Comparison of ENCODE assay signal across 15 cellular contexts in the genomic region with DNA sequence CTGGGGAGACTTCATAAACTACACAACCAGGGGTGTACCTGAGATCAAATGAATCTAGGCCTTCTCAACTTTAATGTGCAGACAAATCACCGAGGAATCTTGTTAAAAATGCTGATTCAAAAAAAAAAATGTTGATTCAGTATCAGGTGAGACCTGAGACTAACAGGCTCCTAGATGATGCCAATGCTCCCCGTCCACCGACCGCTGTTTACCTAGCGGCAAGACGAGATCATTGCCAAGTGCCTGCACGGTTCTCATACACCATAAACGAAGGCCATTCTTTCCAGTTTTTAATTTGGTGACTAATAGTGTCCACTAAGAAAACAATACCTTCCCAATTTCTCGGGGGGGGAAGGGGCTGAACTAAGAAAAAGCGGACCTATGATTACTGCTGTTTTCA. TPM values are rescaled to one million over a fixed set of nuclear protein-coding genes. Genes with fewer than 3 reads are reported as not detected.
A peak's percentile ranks its signal among the peaks of the same experiment; 100 is the strongest.
DNase-seq lines count a peak whose midpoint lies in the region; ATAC-seq, FAIRE-seq and TF ChIP-seq lines count a peak whose summit lies in the region.
"Had no signal": no experiment of that assay in that cellular context is flagged by ENCODE, and none has a peak within 500 bp of the region (broad histone marks: within the 10 kb centered on the region; RNA-seq: fewer than 3 reads in every experiment).

No MANE protein-coding gene starts in this region.

- no peak for DNase-seq in activated naive CD4-positive, alpha-beta T cell treated with anti-CD3 and anti-CD28 coated beads, Interleukin-2, amount 50 U/mL, for 16 hours
- DNase-seq in NCI-H526 (lab: John Stamatoyannopoulos, UW) (peak; percentile 42 to 64), endothelial cell (ENCODE audit: low spot score) (no peak), NCI-H748 treated with DMSO at 0.1 percent for 48 hours (lab: John Stamatoyannopoulos, UW) (no peak), sciatic nerve (ENCODE audit: low spot score) (no peak), HTR-8/SVneo (ENCODE audit: insufficient read length, low spot score) (no peak)
- DNase-seq: activated CD4-positive, alpha-beta T cell treated with anti-CD3 and anti-CD28 coated beads, Interleukin-2, amount 10 ng/mL, durations not matched to agents 24 days and 14 days; effector CD4-positive, alpha-beta T cell; NCI-H187 treated with DMSO at 0.1 percent for 48 hours; stimulated activated naive CD4-positive, alpha-beta T cell had no signal

- FAIRE-seq in HTR-8/SVneo (lab: Jason Lieb, UNC): no peak
- FAIRE-seq: GM12891 had no signal

- no peak for TF ChIP-seq CTCF in endothelial cell (IDR thresholded peaks at IDR 0.05; ENCODE audit: unreplicated experiment)

- H3K4me1 Mint-ChIP-seq in activated naive CD4-positive, alpha-beta T cell treated with anti-CD3 and anti-CD28 coated beads, Interleukin-2, amount 50 U/mL, for 24 hours: peaks cover 63% of the 10 kb centered on the region
- H3K4me1 Mint-ChIP-seq in endothelial cell (ENCODE audit: unreplicated experiment): peaks cover 37% of the 10 kb centered on the region
- H3K4me1 Mint-ChIP-seq in stimulated activated memory B cell treated with anti-CD40 and anti-IgM and Interleukin-4, amounts not matched to agents 10 μg/mL and 1 μg/mL and 100 μg/mL, for 72 hours: peaks cover 32% of the 10 kb centered on the region

- no peaks in the 10 kb centered on the region for H3K9me3 Mint-ChIP-seq in activated naive CD4-positive, alpha-beta T cell treated with anti-CD3 and anti-CD28 coated beads, Interleukin-2, amount 50 U/mL, for 24 hours
- no peaks in the 10 kb centered on the region for H3K9me3 Mint-ChIP-seq in endothelial cell (ENCODE audit: unreplicated experiment)
- H3K9me3 Mint-ChIP-seq in stimulated activated memory B cell treated with anti-CD40 and anti-IgM and Interleukin-4, amounts not matched to agents 10 μg/mL and 1 μg/mL and 100 μg/mL, for 72 hours: no peaks in the 10 kb centered on the region
- H3K9me3 Mint-ChIP-seq: activated CD4-positive, alpha-beta T cell treated with anti-CD3 and anti-CD28 coated beads, Interleukin-2, amount 10 ng/mL, durations not matched to agents 24 days and 14 days; activated naive CD4-positive, alpha-beta T cell treated with anti-CD3 and anti-CD28 coated beads, Interleukin-2, amount 50 U/mL, for 72 hours had no signal

- no peak for ATAC-seq in stimulated activated memory B cell treated with anti-CD40 and anti-IgM and Interleukin-4, amounts not matched to agents 10 μg/mL and 1 μg/mL and 100 μg/mL, for 72 hours
- no peak for ATAC-seq in sciatic nerve
- ATAC-seq: activated naive CD4-positive, alpha-beta T cell treated with anti-CD3 and anti-CD28 coated beads, Interleukin-2, amount 50 U/mL, for 72 hours had no signal

- no peaks in the 10 kb centered on the region for H3K27me3 Mint-ChIP-seq in activated naive CD4-positive, alpha-beta T cell treated with anti-CD3 and anti-CD28 coated beads, Interleukin-2, amount 50 U/mL, for 24 hours
- H3K27me3 Mint-ChIP-seq in endothelial cell (ENCODE audit: unreplicated experiment): peaks cover 5% of the 10 kb centered on the region
- H3K27me3 Mint-ChIP-seq in stimulated activated memory B cell treated with anti-CD40 and anti-IgM and Interleukin-4, amounts not matched to agents 10 μg/mL and 1 μg/mL and 100 μg/mL, for 72 hours: no peaks in the 10 kb centered on the region
- H3K27me3 Mint-ChIP-seq: activated CD4-positive, alpha-beta T cell treated with anti-CD3 and anti-CD28 coated beads, Interleukin-2, amount 10 ng/mL, durations not matched to agents 24 days and 14 days had no signal

- intact Hi-C loops in sciatic nerve (cut with DNase I): no loop called here

- peak overlapping the region; percentile 38 for H3K27ac Mint-ChIP-seq in activated naive CD4-positive, alpha-beta T cell treated with anti-CD3 and anti-CD28 coated beads, Interleukin-2, amount 50 U/mL, for 24 hours
- peak overlapping the region; percentile 34 for H3K27ac Mint-ChIP-seq in endothelial cell (ENCODE audit: unreplicated experiment)
- H3K27ac Mint-ChIP-seq in stimulated activated memory B cell treated with anti-CD40 and anti-IgM and Interleukin-4, amounts not matched to agents 10 μg/mL and 1 μg/mL and 100 μg/mL, for 72 hours: peak overlapping the region; percentile 37
- H3K27ac Mint-ChIP-seq: activated CD4-positive, alpha-beta T cell treated with anti-CD3 and anti-CD28 coated beads, Interleukin-2, amount 10 ng/mL, durations not matched to agents 24 days and 14 days had no signal

- H3K4me3 Mint-ChIP-seq in activated naive CD4-positive, alpha-beta T cell treated with anti-CD3 and anti-CD28 coated beads, Interleukin-2, amount 50 U/mL, for 24 hours: peak overlapping the region; percentile 59
- H3K4me3 Mint-ChIP-seq in endothelial cell (ENCODE audit: unreplicated experiment): no peak overlapping the region
- H3K4me3 Mint-ChIP-seq in stimulated activated memory B cell treated with anti-CD40 and anti-IgM and Interleukin-4, amounts not matched to agents 10 μg/mL and 1 μg/mL and 100 μg/mL, for 72 hours: no peak overlapping the region
- H3K4me3 Mint-ChIP-seq: CD14-positive monocyte had no signal

- H3K36me3 Mint-ChIP-seq in activated naive CD4-positive, alpha-beta T cell treated with anti-CD3 and anti-CD28 coated beads, Interleukin-2, amount 50 U/mL, for 24 hours: no peaks in the 10 kb centered on the region
- no peaks in the 10 kb centered on the region for H3K36me3 Mint-ChIP-seq in endothelial cell (ENCODE audit: low read depth, unreplicated experiment)
- H3K36me3 Mint-ChIP-seq in stimulated activated memory B cell treated with anti-CD40 and anti-IgM and Interleukin-4, amounts not matched to agents 10 μg/mL and 1 μg/mL and 100 μg/mL, for 72 hours: no peaks in the 10 kb centered on the region

RNA-seq across cellular contexts. Expression of a gene that starts 2.5 kb away (rescaled TPM):
- total RNA-seq in endothelial cell (ENCODE audit: unreplicated experiment): 0.41 TPM
- total RNA-seq in sciatic nerve: 0.85 TPM

Comparison
In these comparisons a context has a peak if more than half of its experiments do, and no peak if none do; other contexts are left out.
1. DNase-seq: peak in NCI-H526 (2 of 2); none in activated naive CD4-positive, alpha-beta T cell treated with anti-CD3 and anti-CD28 coated beads, Interleukin-2, amount 50 U/mL, for 16 hours (single experiment), endothelial cell (single experiment), NCI-H748 treated with DMSO at 0.1 percent for 48 hours (single experiment), sciatic nerve (single experiment) and HTR-8/SVneo (single experiment).
2. Peak in every context shown above with its lines, with median percentiles within 50 percentile points of each other: H3K27ac Mint-ChIP-seq.